8 cellular contexts compared by ENCODE assay signal in genomic region chr11:14908214-14908880, GRCh38. TPM values are rescaled to one million over a fixed set of nuclear protein-coding genes. Genes with fewer than 3 reads are reported as not detected.
A peak's percentile ranks its signal among the peaks of the same experiment; 100 is the strongest.
DNase-seq lines count a peak whose midpoint lies in the region; ATAC-seq and TF ChIP-seq lines count a peak whose summit lies in the region.

No MANE protein-coding gene starts in this region.

- no peak for TF ChIP-seq POLR2A in esophagus squamous epithelium (IDR thresholded peaks at IDR 0.05)

- TF ChIP-seq CTCF in esophagus squamous epithelium (IDR thresholded peaks at IDR 0.05): peak in 5 of 6 experiments; percentile 43 to 55 (median 53)

- H3K27me3 ChIP-seq in esophagus squamous epithelium: no peaks in the 10 kb centered on the region

- WGBS in esophagus squamous epithelium, 2 donors: 22 to 25% methylated on average over 6 of the region's 6 CpGs

- no peaks in the 10 kb centered on the region for H3K36me3 ChIP-seq in esophagus squamous epithelium

- intact Hi-C loops in esophagus squamous epithelium (cut with DNase I): loop anchor here (5.0 to 10.0 kb wide), 2 partner anchors 114 to 371 kb away; no protein-coding TSS in a partner anchor

- peak overlapping the region; percentile 2 for H3K4me3 Mint-ChIP-seq in T-helper 1 cell treated with Interleukin-12 subunit alpha and Interleukin-12 subunit beta and Interleukin-4 antibody, amounts not matched to agents 30 μg/mL and 1 μg/mL, for 36 hours

- H3K9me3 ChIP-seq in esophagus squamous epithelium: no peaks in the 10 kb centered on the region

- H3K27ac ChIP-seq in esophagus squamous epithelium: no peak overlapping the region

- peak; percentile 23 for ATAC-seq in GM21381 (IDR thresholded peaks at IDR 0.05; ENCODE audit: unreplicated experiment)
- no peak for ATAC-seq in HG03342 (IDR thresholded peaks at IDR 0.05; ENCODE audit: unreplicated experiment)
- no peak for ATAC-seq in GM21528 (IDR thresholded peaks at IDR 0.05; ENCODE audit: low FRiP score, unreplicated experiment)

- DNase-seq in DMS 273 (lab: John Stamatoyannopoulos, UW; ENCODE audit: unreplicated experiment) (peak; percentile 58), NCI-H1436 treated with DMSO at 0.1 percent for 48 hours (lab: John Stamatoyannopoulos, UW) (peak; percentile 68), esophagus squamous epithelium (lab: John Stamatoyannopoulos, UW) (no peak), occipital lobe (lab: John Stamatoyannopoulos, UW) (peak; percentile 24)

- H3K4me3 ChIP-seq in esophagus squamous epithelium: no peak overlapping the region

- no peaks in the 10 kb centered on the region for H3K9me3 Mint-ChIP-seq in T-helper 1 cell treated with Interleukin-12 subunit alpha and Interleukin-12 subunit beta and Interleukin-4 antibody, amounts not matched to agents 30 μg/mL and 1 μg/mL, for 36 hours

- H3K27ac Mint-ChIP-seq in T-helper 1 cell treated with Interleukin-12 subunit alpha and Interleukin-12 subunit beta and Interleukin-4 antibody, amounts not matched to agents 30 μg/mL and 1 μg/mL, for 36 hours: no peak overlapping the region

- peaks cover 5 to 34% (median 12%) of the 10 kb centered on the region in 3 donors for H3K4me1 ChIP-seq in esophagus squamous epithelium

- peaks cover 3% of the 10 kb centered on the region for H3K36me3 Mint-ChIP-seq in T-helper 1 cell treated with Interleukin-12 subunit alpha and Interleukin-12 subunit beta and Interleukin-4 antibody, amounts not matched to agents 30 μg/mL and 1 μg/mL, for 36 hours (ENCODE audit: low read depth)

- H3K4me1 Mint-ChIP-seq in T-helper 1 cell treated with Interleukin-12 subunit alpha and Interleukin-12 subunit beta and Interleukin-4 antibody, amounts not matched to agents 30 μg/mL and 1 μg/mL, for 36 hours (ENCODE audit: low read depth): peaks cover 44% of the 10 kb centered on the region

- H3K27me3 Mint-ChIP-seq in T-helper 1 cell treated with Interleukin-12 subunit alpha and Interleukin-12 subunit beta and Interleukin-4 antibody, amounts not matched to agents 30 μg/mL and 1 μg/mL, for 36 hours (ENCODE audit: low read depth): no peaks in the 10 kb centered on the region

RNA-seq across cellular contexts. Expression of gene CYP2R1, which starts 16.3 kb away (rescaled TPM):
- total RNA-seq in esophagus squamous epithelium (10 to 100 TPM; 13.0 to 20.4 (median 16.3) TPM), occipital lobe (43.7 TPM)
